ENCODE assay signal across 14 cellular contexts in the genomic region with DNA sequence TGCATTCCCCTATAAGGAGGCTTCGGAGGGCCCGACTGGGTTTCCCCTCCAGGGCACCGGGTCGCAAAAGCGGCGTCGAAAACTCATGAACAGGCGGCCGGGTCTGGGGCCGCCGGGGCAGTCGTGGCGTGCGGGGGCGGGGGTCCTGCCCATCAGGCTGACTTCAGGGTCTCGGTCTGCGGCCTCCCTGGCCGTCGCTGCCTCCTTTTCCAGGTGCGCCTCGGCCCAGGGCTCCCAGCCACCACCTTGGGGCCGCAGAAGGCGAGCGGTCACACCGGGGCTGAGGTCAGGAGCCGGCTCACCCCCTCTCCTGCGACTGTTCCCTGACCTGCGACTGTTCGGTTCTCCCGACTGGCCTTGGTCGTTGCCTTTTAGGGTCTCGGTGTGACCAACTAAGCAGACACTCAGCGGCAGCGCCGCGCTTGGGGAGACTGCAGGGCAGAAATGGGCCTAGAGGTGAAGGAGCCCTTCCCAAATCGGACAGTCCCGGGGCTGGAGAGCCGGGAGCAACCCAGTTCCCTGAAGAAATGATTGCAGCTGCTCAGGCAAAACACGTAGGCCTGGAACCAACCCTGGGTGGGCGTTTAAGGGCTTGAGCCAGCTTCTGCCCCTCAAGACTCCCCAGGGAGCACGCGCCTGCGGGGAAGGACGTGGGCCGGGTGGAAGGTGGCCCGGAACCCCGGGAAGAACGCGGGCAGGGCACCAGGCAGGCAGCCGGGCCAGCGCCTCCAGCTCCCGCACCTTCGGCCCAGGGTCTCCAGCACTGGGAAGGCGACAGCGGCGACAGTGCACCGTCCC. TPM values are rescaled to one million over a fixed set of nuclear protein-coding genes. Genes with fewer than 3 reads are reported as not detected.
DNase-seq lines count a peak whose midpoint lies in the region; ATAC-seq and TF ChIP-seq lines count a peak whose summit lies in the region.
"Had no signal": no experiment of that assay in that cellular context is flagged by ENCODE, and none has a peak within 500 bp of the region (broad histone marks: within the 10 kb centered on the region; RNA-seq: fewer than 3 reads in every experiment).

No MANE protein-coding gene starts in this region.

- no peak for TF ChIP-seq POLR2A in body of pancreas (IDR thresholded peaks at IDR 0.05)

- no peak for DNase-seq in HFF-Myc (ENCODE audit: extremely low read depth, low read depth)
- DNase-seq in body of pancreas = no peak
- DNase-seq in left lobe of liver (ENCODE audit: low spot score) = peak; percentile 26
- no peak for DNase-seq in glomerular visceral epithelial cell (ENCODE audit: extremely low spot score)
- no peak for DNase-seq in stimulated activated CD4-positive, alpha-beta T cell treated with anti-CD3 and anti-CD28 coated beads, Interleukin-2, amount 100 ng/mL, for 24 hours
- no peak for DNase-seq in activated effector memory CD4-positive, alpha-beta T cell treated with anti-CD3 and anti-CD28 coated beads, Interleukin-2, amount 50 U/mL, for 16 hours
- DNase-seq: activated CD4-positive, alpha-beta T cell treated with anti-CD3 and anti-CD28 coated beads for 36 hours; central memory CD4-positive, alpha-beta T cell; kidney; ovary; stimulated activated CD4-positive, alpha-beta T cell treated with anti-CD3 and anti-CD28 coated beads, Interleukin-2, amount 100 ng/mL, for 48 hours; stimulated activated naive CD8-positive, alpha-beta T cell treated with anti-CD3 and anti-CD28 coated beads, Interleukin-15, Interleukin-2, amounts not matched to agents 100 U/mL and 50 U/mL, for 24 hours had no signal

- H3K9ac ChIP-seq in subcutaneous abdominal adipose tissue (ENCODE audit: low read length in 5 of 5) = peak overlapping the region in 2 of 5 donors; percentile 51 to 66

- intact Hi-C loops in body of pancreas (cut with DNase I) = no loop called here

- WGBS in body of pancreas, 2 donors = 6 to 25% methylated on average over 12 to 58 of the region's 58 CpGs

- H3K4me3 ChIP-seq in HFF-Myc (replicated peaks; ENCODE audit: low read depth, low read length) (peak overlapping the region; percentile 43), body of pancreas (peak overlapping the region in 1 of 2 donors; percentile 55), subcutaneous abdominal adipose tissue (ENCODE audit: low read depth in 1 of 5, low read length in 5 of 5) (peak overlapping the region in 4 of 5 donors; percentile 58 to 73 (median 67))
- H3K4me3 ChIP-seq: ovary had no signal

- no peaks in the 10 kb centered on the region for H3K9me3 ChIP-seq in body of pancreas
- peaks cover 0 to 8% (median 0%) of the 10 kb centered on the region in 5 donors for H3K9me3 ChIP-seq in subcutaneous abdominal adipose tissue (ENCODE audit: control insufficient read depth in 5 of 5, low read length in 5 of 5)

- peaks cover 0 to 37% of the 10 kb centered on the region in 2 donors for H3K27me3 ChIP-seq in body of pancreas
- peaks cover 4 to 30% (median 19%) of the 10 kb centered on the region in 5 donors for H3K27me3 ChIP-seq in subcutaneous abdominal adipose tissue (ENCODE audit: control insufficient read depth in 5 of 5, insufficient read depth in 4 of 5, low read length in 5 of 5)
- H3K27me3 ChIP-seq: ovary had no signal

- TF ChIP-seq CTCF in HFF-Myc (IDR thresholded peaks at IDR 0.05; ENCODE audit: low read depth, low read length, missing control alignments) = no peak
- no peak for TF ChIP-seq CTCF in body of pancreas (IDR thresholded peaks at IDR 0.05)

- H3K4me1 ChIP-seq in body of pancreas (peaks cover 15% of the 10 kb centered on the region), subcutaneous abdominal adipose tissue (ENCODE audit: control insufficient read depth in 5 of 5, insufficient read depth in 5 of 5, low read length in 5 of 5) (peaks cover 0 to 24% (median 21%) of the 10 kb centered on the region in 5 donors)

- H3K36me3 ChIP-seq in body of pancreas (replicated peaks in 1 of 2; ENCODE audit: insufficient read depth in 1 of 2, low read depth in 2 of 2) = no peaks in the 10 kb centered on the region
- peaks cover 0 to 2% (median 0%) of the 10 kb centered on the region in 5 donors for H3K36me3 ChIP-seq in subcutaneous abdominal adipose tissue (ENCODE audit: control insufficient read depth in 5 of 5, insufficient read depth in 5 of 5, low read length in 5 of 5)
- H3K36me3 ChIP-seq: ovary had no signal

- ATAC-seq in body of pancreas (peak; percentile 9), left lobe of liver (no peak)
- ATAC-seq: activated CD4-positive, alpha-beta T cell treated with anti-CD3 and anti-CD28 coated beads for 36 hours; stimulated activated naive CD8-positive, alpha-beta T cell treated with anti-CD3 and anti-CD28 coated beads, Interleukin-15, Interleukin-2, amounts not matched to agents 100 U/mL and 50 U/mL, for 24 hours had no signal

- H3K27ac ChIP-seq in body of pancreas (no peak overlapping the region), subcutaneous abdominal adipose tissue (ENCODE audit: low read depth, low read length) (no peak overlapping the region)
- H3K27ac ChIP-seq: ovary had no signal

RNA-seq across cellular contexts. Expression of a gene that starts 11.2 kb away (rescaled TPM):
- total RNA-seq in body of pancreas (1 to 10 TPM; 1.3 to 3.0 TPM), left lobe of liver (not detected)
- total RNA-seq: activated CD4-positive, alpha-beta T cell treated with anti-CD3 and anti-CD28 coated beads for 36 hours; activated T-helper 2 cell treated with anti-CD3 and anti-CD28 coated beads, Interferon-gamma antibody, Interleukin-2, Interleukin-4, amounts not matched to agents 10 μg/mL and 5 μg/mL and 100 μg/mL, durations not matched to agents 14 hours and 24 hours and 36 hours had no signal
